Comparison of ENCODE assay signal across 8 cellular contexts in genomic region chr2:97645112-97645699, GRCh38. TPM values are rescaled to one million over a fixed set of nuclear protein-coding genes. Genes with fewer than 3 reads are reported as not detected.
A peak's percentile ranks its signal among the peaks of the same experiment; 100 is the strongest.
DNase-seq lines count a peak whose midpoint lies in the region; ATAC-seq and TF ChIP-seq lines count a peak whose summit lies in the region.

No MANE protein-coding gene starts in this region.

- no peaks in the 10 kb centered on the region for H3K9me3 ChIP-seq in mammary epithelial cell (replicated peaks; ENCODE audit: insufficient read depth, low read length)
- H3K9me3 ChIP-seq in right lobe of liver, result no peaks in the 10 kb centered on the region
- no peaks in the 10 kb centered on the region for H3K9me3 ChIP-seq in tibial artery

- H3K4me3 ChIP-seq in mammary epithelial cell (replicated peaks in 1 of 3; ENCODE audit: insufficient read depth in 1 of 3, low read depth in 2 of 3, low read length in 3 of 3) (peak overlapping the region; percentile 43 to 96 (median 95)), right lobe of liver (peak overlapping the region; percentile 97 to 98 (median 97)), tibial artery (peak overlapping the region; percentile 98 to 99)

- 19% methylated on average over 16 of the region's 19 CpGs for WGBS in mammary epithelial cell (ENCODE audit: low coverage, missing lambda C conversion rate)
- 5% methylated on average over 18 of the region's 19 CpGs for WGBS in right lobe of liver (ENCODE audit: insufficient coverage, low coverage, low lambda C conversion rate, missing lambda C conversion rate)

- H2AFZ ChIP-seq in mammary epithelial cell (ENCODE audit: low read depth, low read length), result peak overlapping the region; percentile 98

- H3K4me1 ChIP-seq in mammary epithelial cell (ENCODE audit: insufficient read depth, low read length) (peaks cover 7% of the 10 kb centered on the region), right lobe of liver (peaks cover 0 to 7% (median 0%) of the 10 kb centered on the region in 4 donors), tibial artery (peaks cover 0 to 17% (median 14%) of the 10 kb centered on the region in 4 donors)

- H3K79me2 ChIP-seq in mammary epithelial cell (ENCODE audit: insufficient read depth, low read length), result peaks cover 20% of the 10 kb centered on the region

- peaks cover 25% of the 10 kb centered on the region for H3K36me3 ChIP-seq in mammary epithelial cell (ENCODE audit: insufficient read depth, low read length)
- peaks cover 0 to 22% (median 13%) of the 10 kb centered on the region in 4 donors for H3K36me3 ChIP-seq in right lobe of liver
- peaks cover 24 to 34% (median 28%) of the 10 kb centered on the region in 3 donors for H3K36me3 ChIP-seq in tibial artery

- no peaks in the 10 kb centered on the region for H3K27me3 ChIP-seq in mammary epithelial cell (ENCODE audit: insufficient read depth, low read length)
- no peaks in the 10 kb centered on the region for H3K27me3 ChIP-seq in right lobe of liver
- no peaks in the 10 kb centered on the region for H3K27me3 ChIP-seq in tibial artery

- no peaks in the 10 kb centered on the region for H3K9me3 Mint-ChIP-seq in activated CD8-positive, alpha-beta memory T cell treated with anti-CD3 and anti-CD28 coated beads, Interleukin-2, amount 10 ng/mL, durations not matched to agents 7 days and 5 days (ENCODE audit: low read depth)

- intact Hi-C loops in mammary epithelial cell (cut with micrococcal nuclease) (loop anchor here (2.0 to 10.0 kb wide), 2 partner anchors 50 to 54 kb away; no protein-coding TSS in a partner anchor), right lobe of liver (cut with DNase I) (no loop called here), tibial artery (cut with DNase I; ENCODE audit: low total_unique reads) (no loop called here)

- H3K27me3 Mint-ChIP-seq in activated CD8-positive, alpha-beta memory T cell treated with anti-CD3 and anti-CD28 coated beads, Interleukin-2, amount 10 ng/mL, durations not matched to agents 7 days and 5 days, result peaks cover 7% of the 10 kb centered on the region

- H3K4me3 Mint-ChIP-seq in activated CD8-positive, alpha-beta memory T cell treated with anti-CD3 and anti-CD28 coated beads, Interleukin-2, amount 10 ng/mL, durations not matched to agents 7 days and 5 days, result peak overlapping the region; percentile 77

- H3K4me2 ChIP-seq in mammary epithelial cell (ENCODE audit: insufficient read depth, low read depth, low read length), result peak overlapping the region; percentile 98

- no peak for DNase-seq in activated CD8-positive, alpha-beta memory T cell treated with anti-CD3 and anti-CD28 coated beads, Interleukin-2, amount 10 ng/mL, durations not matched to agents 7 days and 5 days
- DNase-seq in activated CD8-positive, alpha-beta memory T cell treated with anti-CD3 and anti-CD28 coated beads for 24 hours, result no peak
- peak; percentile 38 for DNase-seq in NOMO-1 treated with dmso at 0.1 percent for 144 hours (lab: John Stamatoyannopoulos, UW; ENCODE audit: unreplicated experiment)
- DNase-seq in mammary epithelial cell, result no peak
- DNase-seq in right lobe of liver, result peak in 1 of 3 donors; percentile 59
- DNase-seq in tibial artery, result peak in 1 of 2 donors; percentile 37
- no peak for DNase-seq in T-helper 9 cell

- TF ChIP-seq POLR2A in right lobe of liver (IDR thresholded peaks at IDR 0.05), result no peak

- H3K27ac Mint-ChIP-seq in activated CD8-positive, alpha-beta memory T cell treated with anti-CD3 and anti-CD28 coated beads, Interleukin-2, amount 10 ng/mL, durations not matched to agents 7 days and 5 days, result peak overlapping the region; percentile 93

- in situ Hi-C loops in mammary epithelial cell (cut with MboI; ENCODE audit: low sequenced_read_pairs in 2 of 2), result no loop called here

- TF ChIP-seq CTCF in mammary epithelial cell (conservative IDR thresholded peaks at IDR 0.05 in 1 of 2, IDR thresholded peaks at IDR 0.05 in 1 of 2; ENCODE audit: extremely low read depth in 1 of 2, insufficient read depth in 1 of 2, low read depth in 1 of 2, low read length in 2 of 2), result no peak
- no peak for TF ChIP-seq CTCF in right lobe of liver (IDR thresholded peaks at IDR 0.05)
- no peak for TF ChIP-seq CTCF in tibial artery (IDR thresholded peaks at IDR 0.05)

- H3K4me1 Mint-ChIP-seq in activated CD8-positive, alpha-beta memory T cell treated with anti-CD3 and anti-CD28 coated beads, Interleukin-2, amount 10 ng/mL, durations not matched to agents 7 days and 5 days, result peaks cover 27% of the 10 kb centered on the region

- H3K9ac ChIP-seq in mammary epithelial cell (ENCODE audit: insufficient read depth, low read length), result peak overlapping the region; percentile 35

- TSS peak; percentile 72 for BruUV-seq in mammary epithelial cell (replicated peaks; lab: Mats Ljungman, UMichigan)

- H3K27ac ChIP-seq in mammary epithelial cell (ENCODE audit: insufficient read depth, low read depth, low read length) (peak overlapping the region; percentile 26), right lobe of liver (peak overlapping the region; percentile 81 to 92 (median 84)), tibial artery (peak overlapping the region; percentile 88 to 94)

- peak; percentile 50 for ATAC-seq in activated CD8-positive, alpha-beta memory T cell treated with anti-CD3 and anti-CD28 coated beads, Interleukin-2, amount 10 ng/mL, durations not matched to agents 7 days and 5 days
- ATAC-seq in HG02852 (IDR thresholded peaks at IDR 0.05; ENCODE audit: unreplicated experiment) (peak; percentile 46), right lobe of liver (peak; percentile 49 to 62 (median 54))

- CTCF ChIA-PET in activated CD8-positive, alpha-beta memory T cell treated with anti-CD3 and anti-CD28 coated beads, Interleukin-2, amount 10 ng/mL, durations not matched to agents 7 days and 5 days (lab: Charles Lee), result interaction anchor here (0.7 to 9.9 kb wide), 8 partner anchors 17 to 122 kb away, joined by 3 to 102 read pairs (median 6); partner anchors contain the start of genes ACTR1B, ANKRD36B and ZAP70
- CTCF ChIA-PET in mammary epithelial cell (lab: Charles Lee; ENCODE audit: low non-redundant PET), result no interaction called here

- H3K36me3 Mint-ChIP-seq in activated CD8-positive, alpha-beta memory T cell treated with anti-CD3 and anti-CD28 coated beads, Interleukin-2, amount 10 ng/mL, durations not matched to agents 7 days and 5 days, result peaks cover 26% of the 10 kb centered on the region

- no peaks in the 10 kb centered on the region for H4K20me1 ChIP-seq in mammary epithelial cell (ENCODE audit: insufficient read depth, low read length)

- dilution Hi-C loops in mammary epithelial cell (cut with HindIII; ENCODE audit: low sequenced_read_pairs), result no loop called here

RNA-seq across cellular contexts. Expression of gene COX5B, which starts 0.7 kb away (rescaled TPM):
- 100 to 1,000 TPM; 206 to 236 TPM for total RNA-seq in activated CD8-positive, alpha-beta memory T cell treated with anti-CD3 and anti-CD28 coated beads, Interleukin-2, amount 10 ng/mL, durations not matched to agents 7 days and 5 days
- total RNA-seq in mammary epithelial cell, result 100 to 1,000 TPM; 120 to 181 TPM
- polyA plus RNA-seq in mammary epithelial cell, result 319 TPM
- 13.2 TPM for polyA minus RNA-seq in mammary epithelial cell
- 100 to 1,000 TPM; 153 to 318 (median 197) TPM for total RNA-seq in right lobe of liver

RNA-seq across cellular contexts. Expression of gene ACTR1B, which starts 18.6 kb away (rescaled TPM):
- total RNA-seq in activated CD8-positive, alpha-beta memory T cell treated with anti-CD3 and anti-CD28 coated beads, Interleukin-2, amount 10 ng/mL, durations not matched to agents 7 days and 5 days, result 10 to 100 TPM; 87.4 to 94.3 TPM
- total RNA-seq in mammary epithelial cell (10 to 100 TPM; 51.8 to 56.4 TPM), right lobe of liver (10 to 100 TPM; 32.3 to 44.4 (median 35.1) TPM)
- 48.5 TPM for polyA plus RNA-seq in mammary epithelial cell
- 35.4 TPM for polyA minus RNA-seq in mammary epithelial cell

RNA-seq across cellular contexts. Expression of gene C2orf92, which starts 24.3 kb away (rescaled TPM):
- 1 to 10 TPM; 7.3 to 8.4 TPM for total RNA-seq in activated CD8-positive, alpha-beta memory T cell treated with anti-CD3 and anti-CD28 coated beads, Interleukin-2, amount 10 ng/mL, durations not matched to agents 7 days and 5 days
- total RNA-seq in mammary epithelial cell (1 to 10 TPM; 1.5 to 2.8 TPM), right lobe of liver (10 to 100 TPM in 1 of 6 experiments, 1 to 10 TPM in 5; 2.0 to 12.8 (median 4.4) TPM)
- polyA plus RNA-seq in mammary epithelial cell, result 0.84 TPM
- not detected for polyA minus RNA-seq in mammary epithelial cell

RNA-seq across cellular contexts. Expression of gene ANKRD36B, which starts 55.5 kb away (rescaled TPM):
- total RNA-seq in activated CD8-positive, alpha-beta memory T cell treated with anti-CD3 and anti-CD28 coated beads, Interleukin-2, amount 10 ng/mL, durations not matched to agents 7 days and 5 days, result 10 to 100 TPM; 33.8 to 77.6 TPM
- total RNA-seq in mammary epithelial cell (10 to 100 TPM; 22.5 to 45.0 TPM), right lobe of liver (1 to 10 TPM; 2.0 to 6.9 (median 3.6) TPM)
- polyA plus RNA-seq in mammary epithelial cell, result 3.3 TPM
- 22.4 TPM for polyA minus RNA-seq in mammary epithelial cell

Comparison
In these comparisons a context has a peak if more than half of its experiments do, and no peak if none do; other contexts are left out.
1. H3K27ac ChIP-seq: peak in every context shown above with its lines; median percentile 91 in tibial artery; 84 in right lobe of liver; 26 in mammary epithelial cell.